ENCODE assay signal across 16 cellular contexts in the genomic region with DNA sequence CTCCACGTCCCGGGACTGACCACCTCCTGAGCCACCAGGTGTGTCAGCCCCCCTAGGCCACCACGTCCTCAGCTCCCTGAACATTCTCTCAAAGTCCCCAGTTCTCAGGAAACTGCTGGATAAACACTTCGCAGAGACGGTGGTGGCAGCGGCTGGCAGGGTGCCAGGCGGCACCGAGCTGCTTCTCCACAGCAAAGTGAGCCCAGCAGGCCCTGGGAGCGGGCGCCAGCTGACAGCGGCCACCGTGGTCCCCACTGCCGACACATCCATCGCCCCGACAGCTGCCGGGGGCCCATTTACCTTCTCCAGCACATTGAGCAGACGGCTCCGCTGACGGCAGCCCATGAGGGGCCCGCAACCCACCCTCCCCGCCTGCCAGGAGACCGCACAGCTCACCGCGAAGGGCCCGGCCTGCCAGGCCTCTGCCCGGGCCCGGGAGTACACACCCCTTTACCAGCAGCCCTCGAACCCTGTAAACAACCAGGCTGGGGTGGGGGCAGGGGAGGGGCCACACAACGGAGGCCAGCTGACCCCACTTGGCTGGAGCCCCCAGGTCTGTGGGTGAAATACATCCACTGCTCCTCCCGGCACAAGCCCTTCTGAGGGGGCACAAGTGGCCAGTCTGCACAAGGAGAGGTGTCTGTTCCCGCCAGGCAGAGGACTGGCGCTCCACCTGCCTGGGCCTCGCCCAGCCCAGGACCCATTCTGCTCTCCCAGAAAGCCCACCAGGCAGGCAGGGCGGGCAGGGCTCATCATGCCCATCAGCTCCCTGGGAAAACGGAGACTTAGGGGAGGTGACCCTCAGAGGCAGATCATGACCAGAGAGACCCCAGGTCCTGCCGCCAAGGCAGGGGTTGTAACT. TPM values are rescaled to one million over a fixed set of nuclear protein-coding genes. Genes with fewer than 3 reads are reported as not detected.
DNase-seq lines count a peak whose midpoint lies in the region; TF ChIP-seq lines count a peak whose summit lies in the region.
"Had no signal": no experiment of that assay in that cellular context is flagged by ENCODE, and none has a peak within 500 bp of the region (broad histone marks: within the 10 kb centered on the region; RNA-seq: fewer than 3 reads in every experiment).

No MANE protein-coding gene starts in this region.

- H3K9me3 ChIP-seq in endocrine pancreas (ENCODE audit: control insufficient read depth, low read length) = no peaks in the 10 kb centered on the region
- no peaks in the 10 kb centered on the region for H3K9me3 ChIP-seq in testis
- H3K9me3 ChIP-seq: A549, Caco-2, left ventricle myocardium inferior had no signal

- intact Hi-C loops in testis (cut with DNase I; ENCODE audit: low total_unique reads) = no loop called here

- DNase-seq in NCI-H748 (lab: John Stamatoyannopoulos, UW; ENCODE audit: unreplicated experiment) = peak; percentile 29
- DNase-seq in NCI-H748 treated with DMSO at 0.1 percent for 48 hours (lab: John Stamatoyannopoulos, UW) = no peak
- DNase-seq in NCI-H345 treated with DMSO at 0.1 percent for 48 hours (lab: John Stamatoyannopoulos, UW; ENCODE audit: unreplicated experiment) = peak; percentile 84
- DNase-seq in testis = peak; percentile 52
- DNase-seq in dedifferentiated amniotic fluid mesenchymal stem cell (ENCODE audit: extremely low spot score) = no peak
- no peak for DNase-seq in G401 (ENCODE audit: low spot score)
- DNase-seq in activated T-cell treated with anti-CD3 and anti-CD28 coated beads, Interleukin-2, amount 50 U/mL, for 1 hour = no peak
- DNase-seq: Caco-2; cortex of kidney; H9; left ventricle myocardium inferior; stimulated activated naive CD8-positive, alpha-beta T cell treated with anti-CD3 and anti-CD28 coated beads, Interleukin-15, amount 100 ng/mL, for 72 hours had no signal

- no peak for TF ChIP-seq CTCF in testis (IDR thresholded peaks at IDR 0.05)

- no peaks in the 10 kb centered on the region for H3K4me1 ChIP-seq in endocrine pancreas (ENCODE audit: control insufficient read depth, insufficient read depth, low read length)
- H3K4me1 ChIP-seq in testis = peaks cover 38% of the 10 kb centered on the region
- H3K4me1 ChIP-seq: Caco-2 had no signal

- 75 to 89% methylated on average over 12 to 36 of the region's 36 CpGs for WGBS in testis, 2 donors

- H3K27ac ChIP-seq in testis = no peak overlapping the region
- H3K27ac ChIP-seq: A549, left ventricle myocardium inferior had no signal

- H3K4me3 ChIP-seq in endocrine pancreas (ENCODE audit: control insufficient read depth, insufficient read depth, low read length) (no peak overlapping the region), testis (no peak overlapping the region)
- H3K4me3 ChIP-seq: A549, left ventricle myocardium inferior, skin epidermis had no signal

- H3K36me3 ChIP-seq in endocrine pancreas (ENCODE audit: control insufficient read depth, insufficient read depth, low read length) (no peaks in the 10 kb centered on the region), testis (ENCODE audit: low read depth, missing control alignments) (no peaks in the 10 kb centered on the region)

- in situ Hi-C loops in G401 (cut with HindIII; ENCODE audit: low sequenced_read_pairs) = no loop called here

- H3K9ac ChIP-seq in endocrine pancreas (ENCODE audit: control insufficient read depth, insufficient read depth, low read length) = peak overlapping the region; percentile 24

- H3K27me3 ChIP-seq in endocrine pancreas (ENCODE audit: control insufficient read depth, insufficient read depth, low read length) (no peaks in the 10 kb centered on the region), testis (no peaks in the 10 kb centered on the region)

- no peak for TF ChIP-seq POLR2A in testis (IDR thresholded peaks at IDR 0.05)

RNA-seq across cellular contexts. Expression of gene AKT1, which starts 10.5 kb away (rescaled TPM):
- total RNA-seq in testis = 100 to 1,000 TPM; 106 to 125 TPM
- polyA plus RNA-seq in testis (ENCODE audit: insufficient read depth, low read depth, low replicate concordance) = 68.2 TPM
- total RNA-seq in G401 (2014; rRNA removed; shearing (Covaris generic)) = 220 and 224 TPM in 2 replicates

RNA-seq across cellular contexts. Expression of gene ZBTB42, which starts 15.8 kb away (rescaled TPM):
- total RNA-seq in testis = 1 to 10 TPM; 6.1 to 8.4 TPM
- 7.1 TPM for polyA plus RNA-seq in testis (ENCODE audit: insufficient read depth, low read depth, low replicate concordance)
- total RNA-seq in G401 (2014; rRNA removed; shearing (Covaris generic)) = 14.3 and 25.3 TPM in 2 replicates
- polyA plus RNA-seq: neural cell had no signal

RNA-seq across cellular contexts. Expression of gene SIVA1, which starts 32.1 kb away (rescaled TPM):
- 100 to 1,000 TPM; 236 to 247 TPM for total RNA-seq in testis
- 99.5 TPM for polyA plus RNA-seq in testis (ENCODE audit: insufficient read depth, low read depth, low replicate concordance)
- total RNA-seq in G401 (2014; rRNA removed; shearing (Covaris generic)) = 207 and 294 TPM in 2 replicates

Comparison
In these comparisons a context has a peak if more than half of its experiments do, and no peak if none do; other contexts are left out.
1. DNase-seq: peak in NCI-H748 (single experiment), NCI-H345 treated with DMSO at 0.1 percent for 48 hours (single experiment) and testis (single experiment); none in NCI-H748 treated with DMSO at 0.1 percent for 48 hours (single experiment), dedifferentiated amniotic fluid mesenchymal stem cell (single experiment), G401 (single experiment) and activated T-cell treated with anti-CD3 and anti-CD28 coated beads, Interleukin-2, amount 50 U/mL, for 1 hour (single experiment).